8 cellular contexts compared by ENCODE assay signal in genomic region chr1:10679521-10680220, GRCh38.
A peak's percentile ranks its signal among the peaks of the same experiment; 100 is the strongest.
DNase-seq lines count a peak whose midpoint lies in the region; ATAC-seq, FAIRE-seq and TF ChIP-seq lines count a peak whose summit lies in the region.
"Had no signal": no experiment of that assay in that cellular context is flagged by ENCODE, and none has a peak within 500 bp of the region (broad histone marks: within the 10 kb centered on the region; RNA-seq: fewer than 3 reads in every experiment).

No MANE protein-coding gene starts in this region.

- POLR2A ChIA-PET in K562 (lab: Yijun Ruan, JAX): interaction anchor here (0.5 to 1.2 kb wide), 7 partner anchors 9 to 1503 kb away, joined by 3 to 5 read pairs (median 3); no protein-coding TSS in a partner anchor

- H3K27me3 ChIP-seq in K562 (ENCODE audit: control insufficient read depth in 2 of 2, insufficient read depth in 2 of 2, low read length in 2 of 2) (peaks cover 24 to 79% of the 10 kb centered on the region in 2 experiments; a peak in 4 of 5 replicates), tibial nerve (no peaks in the 10 kb centered on the region)

- H3K9ac ChIP-seq in K562 (ENCODE audit: insufficient read depth in 1 of 2, low read depth in 2 of 2, low read length in 2 of 2): 0 out of 4 replicates have a peak overlapping the region, but pooled peaks of 1 of the 2 experiments have one; percentile 7

- no peak overlapping the region for H3K4me3 ChIP-seq in K562
- H3K4me3 ChIP-seq in tibial nerve: no peak overlapping the region
- H3K4me3 ChIP-seq: SJSA1 had no signal

- TF ChIP-seq CTCF in K562 (IDR thresholded peaks at IDR 0.05 in 2 of 3, conservative IDR thresholded peaks at IDR 0.05 in 1 of 3; ENCODE audit: insufficient read depth in 2 of 3, low read depth in 1 of 3, low read length in 3 of 3) (no peak), tibial nerve (IDR thresholded peaks at IDR 0.05) (no peak)

- TF ChIP-seq POLR2A in K562 (conservative IDR thresholded peaks at IDR 0.05) (no peak), tibial nerve (IDR thresholded peaks at IDR 0.05) (no peak)

- H3K4me1 ChIP-seq in K562 (replicated peaks in 1 of 2; ENCODE audit: control insufficient read depth in 2 of 2, insufficient read depth in 2 of 2, low read length in 2 of 2) (peaks cover 6 to 54% of the 10 kb centered on the region in 2 experiments; a peak in 3 of 5 replicates), tibial nerve (peaks cover 0 to 14% (median 0%) of the 10 kb centered on the region in 4 donors)
- H3K4me1 ChIP-seq: SJSA1 had no signal

- H3K36me3 ChIP-seq in K562 (ENCODE audit: control insufficient read depth, insufficient read depth, low read length) (no peaks in the 10 kb centered on the region), tibial nerve (no peaks in the 10 kb centered on the region)
- H3K36me3 ChIP-seq: SJSA1 had no signal

- in situ Hi-C loops in K562 (cut with MboI): no loop called here

- H3K27ac ChIP-seq in K562 (ENCODE audit: extremely low read depth, low read depth, low read length) (no peak overlapping the region), tibial nerve (no peak overlapping the region)
- H3K27ac ChIP-seq: SJSA1 had no signal

- DNase-seq in GM04503 (ENCODE audit: low read depth) (peak; percentile 18), NCI-H1694 treated with DMSO at 0.1 percent for 48 hours (lab: John Stamatoyannopoulos, UW) (peak; percentile 81), K562 (ENCODE audit: extremely low read depth in 1 of 4, low spot score in 3 of 4) (peak; percentile 75 to 78 (median 76)), myocyte (ENCODE audit: low read depth) (peak; percentile 94), tibial nerve (ENCODE audit: low spot score in 2 of 2) (no peak)

- CTCF ChIA-PET in K562 (lab: Yijun Ruan, JAX; ENCODE audit: low intra/inter-chr PET ratio): no interaction called here

- intact Hi-C loops in K562 (cut with micrococcal nuclease): no loop called here

- H2AFZ ChIP-seq in K562 (ENCODE audit: low read depth, low read length): no peak overlapping the region

- no peaks in the 10 kb centered on the region for H3K79me2 ChIP-seq in K562 (ENCODE audit: control insufficient read depth, insufficient read depth, low read length)

- BruUV-seq in K562 (replicated peaks; lab: Mats Ljungman, UMichigan): no TSS peak

- TF ChIP-seq RAD21 in K562 (CRISPR knock-in tag; conservative IDR thresholded peaks at IDR 0.05 in 1 of 2, IDR thresholded peaks at IDR 0.05 in 1 of 2): no peak

- peak; percentile 86 for FAIRE-seq in K562 (lab: Jason Lieb, UNC)

- H3K4me2 ChIP-seq in K562 (ENCODE audit: insufficient read depth, low read length): no peak overlapping the region

- H3K9me3 ChIP-seq in K562 (replicated peaks; ENCODE audit: control insufficient read depth, insufficient read depth, low read depth, low read length) (no peaks in the 10 kb centered on the region), tibial nerve (no peaks in the 10 kb centered on the region)
- H3K9me3 ChIP-seq: SJSA1 had no signal

- TF ChIP-seq EP300 in K562 (IDR thresholded peaks at IDR 0.05; ENCODE audit: low read length) (no peak), tibial nerve (IDR thresholded peaks at IDR 0.05) (no peak)

- WGBS in K562 (ENCODE audit: insufficient coverage, low coverage, missing lambda C conversion rate): 4% methylated on average over 9 of the region's 9 CpGs
- WGBS in tibial nerve, 2 donors: 48 to 49% methylated on average over 9 of the region's 9 CpGs

- H4K20me1 ChIP-seq in K562 (replicated peaks; ENCODE audit: control insufficient read depth, insufficient read depth, low read length): peaks cover 32% of the 10 kb centered on the region

- ATAC-seq in K562: peak; percentile 88
- no peak for ATAC-seq in HG02798 (IDR thresholded peaks at IDR 0.05; ENCODE audit: poor library complexity, unreplicated experiment)
- ATAC-seq in GM21447 (IDR thresholded peaks at IDR 0.05; ENCODE audit: unreplicated experiment): no peak

- no peaks in the 10 kb centered on the region for H3K9me1 ChIP-seq in K562 (ENCODE audit: control insufficient read depth, insufficient read depth, low read length)

TF ChIP-seq in K562, 482 proteins besides CTCF, POLR2A, EP300 and RAD21 (continues in another document):
- TF ChIP-seq NKRF (IDR thresholded peaks at IDR 0.05; ENCODE audit: borderline replicate concordance) (no peak), ESRRA (IDR thresholded peaks at IDR 0.05; ENCODE audit: borderline replicate concordance, low read depth) (peak; percentile 40; the same call in 1 of the 2 replicates), MCM2 (IDR thresholded peaks at IDR 0.05; ENCODE audit: low read depth) (no peak), ZNF518B (CRISPR knock-in tag; IDR thresholded peaks at IDR 0.05) (no peak), MBD1 (CRISPR knock-in tag; IDR thresholded peaks at IDR 0.05) (no peak), JUNB (CRISPR knock-in tag; conservative IDR thresholded peaks at IDR 0.05) (no peak), SETDB1 (IDR thresholded peaks at IDR 0.05; ENCODE audit: low read length) (no peak), ZNF79 (CRISPR knock-in tag; IDR thresholded peaks at IDR 0.05; ENCODE audit: low read depth) (no peak), KLF16 (IDR thresholded peaks at IDR 0.05) (no peak), HMGXB4 (CRISPR knock-in tag; IDR thresholded peaks at IDR 0.05) (no peak)

Comparison
In these comparisons a context has a peak if more than half of its experiments do, and no peak if none do; other contexts are left out.
1. DNase-seq: peak in GM04503 (single experiment), NCI-H1694 treated with DMSO at 0.1 percent for 48 hours (single experiment), K562 (4 of 4) and myocyte (single experiment); none in tibial nerve (0 of 2).